ENCODE assay signal across 1 cellular context in genomic region chr1:151539321-151540020, GRCh38.
TF ChIP-seq lines count a peak whose summit lies in the region.

No MANE protein-coding gene starts in this region.

TF ChIP-seq in K562, 482 proteins besides CTCF, POLR2A, EP300 and RAD21 (continued from another document and continues in another):
- TF ChIP-seq GTF3C2 (IDR thresholded peaks at IDR 0.05; ENCODE audit: borderline replicate concordance, extremely low read depth, insufficient read length) = no peak
- no peak for TF ChIP-seq AFF1 (IDR thresholded peaks at IDR 0.05; ENCODE audit: low read depth in 1 of 2, partially characterized antibody in 2 of 2)
- no peak for TF ChIP-seq MYC (IDR thresholded peaks at IDR 0.05; ENCODE audit: low read depth, low read length)
- TF ChIP-seq MYC (CRISPR knock-in tag; IDR thresholded peaks at IDR 0.05; ENCODE audit: borderline replicate concordance, low read depth) = no peak
- no peak for TF ChIP-seq ZBTB7A (IDR thresholded peaks at IDR 0.05; ENCODE audit: borderline replicate concordance, control insufficient read depth, low read depth, low read length)
- TF ChIP-seq RCOR1 (IDR thresholded peaks at IDR 0.05; ENCODE audit: borderline replicate concordance in 1 of 2, low read depth in 2 of 2, low read length in 2 of 2) = peak; percentile 5 to 76; a peak in 2 of 4 replicates
- TF ChIP-seq ZBTB33 (CRISPR knock-in tag; IDR thresholded peaks at IDR 0.05) = no peak
- TF ChIP-seq ELK1 (CRISPR knock-in tag; IDR thresholded peaks at IDR 0.05) = no peak
- 0 out of 2 replicates have a peak, but pooled peaks have one; percentile 26 for TF ChIP-seq MAFG (tag; conservative IDR thresholded peaks at IDR 0.05)
- no peak for TF ChIP-seq ZNF436 (CRISPR knock-in tag; IDR thresholded peaks at IDR 0.05)
- TF ChIP-seq SMARCE1 (IDR thresholded peaks at IDR 0.05) = peak; percentile 51; the same call in 1 of the 2 replicates
- TF ChIP-seq KDM4B (IDR thresholded peaks at IDR 0.05; ENCODE audit: borderline replicate concordance in 2 of 2, low read depth in 1 of 2) = peak in 1 of 2 experiments; percentile 26; a peak in 1 of 4 replicates
- no peak for TF ChIP-seq CREB5 (CRISPR knock-in tag; IDR thresholded peaks at IDR 0.05)
- no peak for TF ChIP-seq ZNF518B (CRISPR knock-in tag; IDR thresholded peaks at IDR 0.05)
- TF ChIP-seq PHB2 (IDR thresholded peaks at IDR 0.05; ENCODE audit: low read depth) = no peak
- no peak for TF ChIP-seq PRMT5 (CRISPR knock-in tag; IDR thresholded peaks at IDR 0.05)
- TF ChIP-seq BRD9 (IDR thresholded peaks at IDR 0.05; ENCODE audit: low read depth, partially characterized antibody) = peak; percentile 53
- TF ChIP-seq TCFL5 (CRISPR knock-in tag; conservative IDR thresholded peaks at IDR 0.05) = no peak
- no peak for TF ChIP-seq LARP7 (IDR thresholded peaks at IDR 0.05)
- TF ChIP-seq ZNF282 (CRISPR knock-in tag; IDR thresholded peaks at IDR 0.05) = no peak
- no peak for TF ChIP-seq MAX (CRISPR knock-in tag; IDR thresholded peaks at IDR 0.05)
- TF ChIP-seq ZNF511 (CRISPR knock-in tag; IDR thresholded peaks at IDR 0.05) = no peak
- TF ChIP-seq U2AF2 (optimal IDR thresholded peaks at IDR 0.05; ENCODE audit: low read depth, low read length) = no peak
- no peak for TF ChIP-seq HES1 (IDR thresholded peaks at IDR 0.05; ENCODE audit: low read depth)
- peak; percentile 20; the same call in 1 of the 2 replicates for TF ChIP-seq PHF8 (IDR thresholded peaks at IDR 0.05; ENCODE audit: borderline replicate concordance, low read length)
- TF ChIP-seq ID3 (CRISPR knock-in tag; IDR thresholded peaks at IDR 0.05) = no peak
- 0 out of 2 replicates have a peak, but pooled peaks have one; percentile 10 for TF ChIP-seq ID3 (tag; IDR thresholded peaks at IDR 0.05)
- no peak for TF ChIP-seq HIVEP1 (CRISPR knock-in tag; IDR thresholded peaks at IDR 0.05)
- no peak for TF ChIP-seq ZNF75A (CRISPR knock-in tag; IDR thresholded peaks at IDR 0.05)
- TF ChIP-seq TBP (optimal IDR thresholded peaks at IDR 0.05; ENCODE audit: low read depth, low read length) = peak; percentile 39
- no peak for TF ChIP-seq CREB1 (IDR thresholded peaks at IDR 0.05)
- no peak; the same call in 1 of the 2 replicates for TF ChIP-seq CREB1 (CRISPR knock-in tag; IDR thresholded peaks at IDR 0.05)
- TF ChIP-seq E2F3 (CRISPR knock-in tag; IDR thresholded peaks at IDR 0.05) = no peak
- TF ChIP-seq RBBP5 (IDR thresholded peaks at IDR 0.05; ENCODE audit: borderline replicate concordance, insufficient read depth, low read length, poor library complexity, severe bottlenecking) = no peak
- TF ChIP-seq ATF7 (IDR thresholded peaks at IDR 0.05) = no peak
- TF ChIP-seq BACH1 (tag; IDR thresholded peaks at IDR 0.05) = peak; percentile 94; the same call in 1 of the 2 replicates
- TF ChIP-seq GATAD2A (IDR thresholded peaks at IDR 0.05) = 0 out of 2 replicates have a peak, but pooled peaks have one; percentile 61
- no peak for TF ChIP-seq HDAC6 (IDR thresholded peaks at IDR 0.05; ENCODE audit: low read depth, low read length)
- no peak for TF ChIP-seq ZNF444 (CRISPR knock-in tag; IDR thresholded peaks at IDR 0.05)
- TF ChIP-seq ZKSCAN3 (CRISPR knock-in tag; IDR thresholded peaks at IDR 0.05) = no peak
- TF ChIP-seq ZNF3 (CRISPR knock-in tag; IDR thresholded peaks at IDR 0.05) = no peak
- TF ChIP-seq ARHGAP35 (IDR thresholded peaks at IDR 0.05; ENCODE audit: partially characterized antibody) = no peak
- no peak for TF ChIP-seq BDP1 (IDR thresholded peaks at IDR 0.05; ENCODE audit: insufficient read depth, insufficient read length)
- TF ChIP-seq NR2C2 (CRISPR knock-in tag; IDR thresholded peaks at IDR 0.05) = no peak
- peak; percentile 61 for TF ChIP-seq NR2C2 (tag; IDR thresholded peaks at IDR 0.05)
- no peak for TF ChIP-seq BCL6 (CRISPR knock-in tag; IDR thresholded peaks at IDR 0.05)
- no peak for TF ChIP-seq THAP12 (CRISPR knock-in tag; IDR thresholded peaks at IDR 0.05)
